2 cellular contexts compared by ENCODE assay signal in genomic region chr22:37298748-37299495, GRCh38.
TF ChIP-seq lines count a peak whose summit lies in the region.

No MANE protein-coding gene starts in this region.

TF ChIP-seq in IMR-90, 13 proteins besides CTCF, POLR2A, EP300 and RAD21:
- TF ChIP-seq RCOR1 (IDR thresholded peaks at IDR 0.05; ENCODE audit: insufficient replicate concordance, low read length) (no peak), MXI1 (IDR thresholded peaks at IDR 0.05; ENCODE audit: borderline replicate concordance, low read depth, low read length) (no peak), CEBPB (IDR thresholded peaks at IDR 0.05; ENCODE audit: low read depth, low read length) (no peak), USF2 (IDR thresholded peaks at IDR 0.05; ENCODE audit: low read depth, low read length) (no peak), NFE2L2 (IDR thresholded peaks at IDR 0.05; ENCODE audit: low read depth, low read length) (no peak), FOS (IDR thresholded peaks at IDR 0.05; ENCODE audit: low read depth, low read length) (no peak), CHD1 (IDR thresholded peaks at IDR 0.05; ENCODE audit: low read depth, low read length) (no peak), MAFK (IDR thresholded peaks at IDR 0.05; ENCODE audit: low read depth, low read length) (no peak), BHLHE40 (IDR thresholded peaks at IDR 0.05; ENCODE audit: low read depth, low read length) (no peak), SMC3 (IDR thresholded peaks at IDR 0.05; ENCODE audit: low read depth, low read length) (no peak), RFX5 (IDR thresholded peaks at IDR 0.05; ENCODE audit: low read depth, low read length) (no peak), MAZ (IDR thresholded peaks at IDR 0.05; ENCODE audit: borderline replicate concordance, low read depth, low read length) (no peak)
- TF ChIP-seq, protein P1, sequence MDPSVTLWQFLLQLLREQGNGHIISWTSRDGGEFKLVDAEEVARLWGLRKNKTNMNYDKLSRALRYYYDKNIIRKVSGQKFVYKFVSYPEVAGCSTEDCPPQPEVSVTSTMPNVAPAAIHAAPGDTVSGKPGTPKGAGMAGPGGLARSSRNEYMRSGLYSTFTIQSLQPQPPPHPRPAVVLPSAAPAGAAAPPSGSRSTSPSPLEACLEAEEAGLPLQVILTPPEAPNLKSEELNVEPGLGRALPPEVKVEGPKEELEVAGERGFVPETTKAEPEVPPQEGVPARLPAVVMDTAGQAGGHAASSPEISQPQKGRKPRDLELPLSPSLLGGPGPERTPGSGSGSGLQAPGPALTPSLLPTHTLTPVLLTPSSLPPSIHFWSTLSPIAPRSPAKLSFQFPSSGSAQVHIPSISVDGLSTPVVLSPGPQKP (IDR thresholded peaks at IDR 0.05; ENCODE audit: borderline replicate concordance, low read depth, low read length) = no peak

TF ChIP-seq in GM12878, 131 proteins besides CTCF, POLR2A, EP300 and RAD21:
- TF ChIP-seq KAT2A (conservative IDR thresholded peaks at IDR 0.05; ENCODE audit: control insufficient read depth, low read depth, low read length) (no peak), CHD1 (IDR thresholded peaks at IDR 0.05; ENCODE audit: low read depth, low read length) (no peak), RB1 (IDR thresholded peaks at IDR 0.05; ENCODE audit: borderline replicate concordance) (no peak), PAX5 (IDR thresholded peaks at IDR 0.05; ENCODE audit: borderline replicate concordance, low read depth, low read length) (no peak), E4F1 (IDR thresholded peaks at IDR 0.05; ENCODE audit: borderline replicate concordance, partially characterized antibody) (no peak), ZNF207 (IDR thresholded peaks at IDR 0.05; ENCODE audit: borderline replicate concordance) (no peak), USF1 (IDR thresholded peaks at IDR 0.05; ENCODE audit: borderline replicate concordance, extremely low read length, insufficient read depth, low read depth, low read length) (no peak), NRF1 (conservative IDR thresholded peaks at IDR 0.05; ENCODE audit: low read depth, low read length) (no peak), MEF2A (IDR thresholded peaks at IDR 0.05; ENCODE audit: insufficient read depth, low read depth, low read length) (no peak), HCFC1 (IDR thresholded peaks at IDR 0.05; ENCODE audit: low read length) (no peak), STAT3 (IDR thresholded peaks at IDR 0.05; ENCODE audit: low read depth, low read length) (no peak), WRNIP1 (IDR thresholded peaks at IDR 0.05; ENCODE audit: borderline replicate concordance, low read depth, low read length) (no peak), FOXK2 (IDR thresholded peaks at IDR 0.05) (no peak), SRF (IDR thresholded peaks at IDR 0.05; ENCODE audit: low read depth in 2 of 2, low read length in 2 of 2) (no peak), MEF2B (IDR thresholded peaks at IDR 0.05; ENCODE audit: partially characterized antibody, poor library complexity, severe bottlenecking) (no peak), CREM (IDR thresholded peaks at IDR 0.05; ENCODE audit: low read depth) (no peak)
- TF ChIP-seq, protein P2, sequence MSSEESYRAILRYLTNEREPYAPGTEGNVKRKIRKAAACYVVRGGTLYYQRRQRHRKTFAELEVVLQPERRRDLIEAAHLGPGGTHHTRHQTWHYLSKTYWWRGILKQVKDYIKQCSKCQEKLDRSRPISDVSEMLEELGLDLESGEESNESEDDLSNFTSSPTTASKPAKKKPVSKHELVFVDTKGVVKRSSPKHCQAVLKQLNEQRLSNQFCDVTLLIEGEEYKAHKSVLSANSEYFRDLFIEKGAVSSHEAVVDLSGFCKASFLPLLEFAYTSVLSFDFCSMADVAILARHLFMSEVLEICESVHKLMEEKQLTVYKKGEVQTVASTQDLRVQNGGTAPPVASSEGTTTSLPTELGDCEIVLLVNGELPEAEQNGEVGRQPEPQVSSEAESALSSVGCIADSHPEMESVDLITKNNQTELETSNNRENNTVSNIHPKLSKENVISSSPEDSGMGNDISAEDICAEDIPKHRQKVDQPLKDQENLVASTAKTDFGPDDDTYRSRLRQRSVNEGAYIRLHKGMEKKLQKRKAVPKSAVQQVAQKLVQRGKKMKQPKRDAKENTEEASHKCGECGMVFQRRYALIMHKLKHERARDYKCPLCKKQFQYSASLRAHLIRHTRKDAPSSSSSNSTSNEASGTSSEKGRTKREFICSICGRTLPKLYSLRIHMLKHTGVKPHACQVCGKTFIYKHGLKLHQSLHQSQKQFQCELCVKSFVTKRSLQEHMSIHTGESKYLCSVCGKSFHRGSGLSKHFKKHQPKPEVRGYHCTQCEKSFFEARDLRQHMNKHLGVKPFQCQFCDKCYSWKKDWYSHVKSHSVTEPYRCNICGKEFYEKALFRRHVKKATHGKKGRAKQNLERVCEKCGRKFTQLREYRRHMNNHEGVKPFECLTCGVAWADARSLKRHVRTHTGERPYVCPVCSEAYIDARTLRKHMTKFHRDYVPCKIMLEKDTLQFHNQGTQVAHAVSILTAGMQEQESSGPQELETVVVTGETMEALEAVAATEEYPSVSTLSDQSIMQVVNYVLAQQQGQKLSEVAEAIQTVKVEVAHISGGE (CRISPR knock-in tag; IDR thresholded peaks at IDR 0.05) = no peak
- TF ChIP-seq, protein P3, sequence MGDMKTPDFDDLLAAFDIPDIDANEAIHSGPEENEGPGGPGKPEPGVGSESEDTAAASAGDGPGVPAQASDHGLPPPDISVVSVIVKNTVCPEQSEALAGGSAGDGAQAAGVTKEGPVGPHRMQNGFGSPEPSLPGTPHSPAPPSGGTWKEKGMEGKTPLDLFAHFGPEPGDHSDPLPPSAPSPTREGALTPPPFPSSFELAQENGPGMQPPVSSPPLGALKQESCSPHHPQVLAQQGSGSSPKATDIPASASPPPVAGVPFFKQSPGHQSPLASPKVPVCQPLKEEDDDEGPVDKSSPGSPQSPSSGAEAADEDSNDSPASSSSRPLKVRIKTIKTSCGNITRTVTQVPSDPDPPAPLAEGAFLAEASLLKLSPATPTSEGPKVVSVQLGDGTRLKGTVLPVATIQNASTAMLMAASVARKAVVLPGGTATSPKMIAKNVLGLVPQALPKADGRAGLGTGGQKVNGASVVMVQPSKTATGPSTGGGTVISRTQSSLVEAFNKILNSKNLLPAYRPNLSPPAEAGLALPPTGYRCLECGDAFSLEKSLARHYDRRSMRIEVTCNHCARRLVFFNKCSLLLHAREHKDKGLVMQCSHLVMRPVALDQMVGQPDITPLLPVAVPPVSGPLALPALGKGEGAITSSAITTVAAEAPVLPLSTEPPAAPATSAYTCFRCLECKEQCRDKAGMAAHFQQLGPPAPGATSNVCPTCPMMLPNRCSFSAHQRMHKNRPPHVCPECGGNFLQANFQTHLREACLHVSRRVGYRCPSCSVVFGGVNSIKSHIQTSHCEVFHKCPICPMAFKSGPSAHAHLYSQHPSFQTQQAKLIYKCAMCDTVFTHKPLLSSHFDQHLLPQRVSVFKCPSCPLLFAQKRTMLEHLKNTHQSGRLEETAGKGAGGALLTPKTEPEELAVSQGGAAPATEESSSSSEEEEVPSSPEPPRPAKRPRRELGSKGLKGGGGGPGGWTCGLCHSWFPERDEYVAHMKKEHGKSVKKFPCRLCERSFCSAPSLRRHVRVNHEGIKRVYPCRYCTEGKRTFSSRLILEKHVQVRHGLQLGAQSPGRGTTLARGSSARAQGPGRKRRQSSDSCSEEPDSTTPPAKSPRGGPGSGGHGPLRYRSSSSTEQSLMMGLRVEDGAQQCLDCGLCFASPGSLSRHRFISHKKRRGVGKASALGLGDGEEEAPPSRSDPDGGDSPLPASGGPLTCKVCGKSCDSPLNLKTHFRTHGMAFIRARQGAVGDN (IDR thresholded peaks at IDR 0.05) = no peak
- TF ChIP-seq, protein P4, sequence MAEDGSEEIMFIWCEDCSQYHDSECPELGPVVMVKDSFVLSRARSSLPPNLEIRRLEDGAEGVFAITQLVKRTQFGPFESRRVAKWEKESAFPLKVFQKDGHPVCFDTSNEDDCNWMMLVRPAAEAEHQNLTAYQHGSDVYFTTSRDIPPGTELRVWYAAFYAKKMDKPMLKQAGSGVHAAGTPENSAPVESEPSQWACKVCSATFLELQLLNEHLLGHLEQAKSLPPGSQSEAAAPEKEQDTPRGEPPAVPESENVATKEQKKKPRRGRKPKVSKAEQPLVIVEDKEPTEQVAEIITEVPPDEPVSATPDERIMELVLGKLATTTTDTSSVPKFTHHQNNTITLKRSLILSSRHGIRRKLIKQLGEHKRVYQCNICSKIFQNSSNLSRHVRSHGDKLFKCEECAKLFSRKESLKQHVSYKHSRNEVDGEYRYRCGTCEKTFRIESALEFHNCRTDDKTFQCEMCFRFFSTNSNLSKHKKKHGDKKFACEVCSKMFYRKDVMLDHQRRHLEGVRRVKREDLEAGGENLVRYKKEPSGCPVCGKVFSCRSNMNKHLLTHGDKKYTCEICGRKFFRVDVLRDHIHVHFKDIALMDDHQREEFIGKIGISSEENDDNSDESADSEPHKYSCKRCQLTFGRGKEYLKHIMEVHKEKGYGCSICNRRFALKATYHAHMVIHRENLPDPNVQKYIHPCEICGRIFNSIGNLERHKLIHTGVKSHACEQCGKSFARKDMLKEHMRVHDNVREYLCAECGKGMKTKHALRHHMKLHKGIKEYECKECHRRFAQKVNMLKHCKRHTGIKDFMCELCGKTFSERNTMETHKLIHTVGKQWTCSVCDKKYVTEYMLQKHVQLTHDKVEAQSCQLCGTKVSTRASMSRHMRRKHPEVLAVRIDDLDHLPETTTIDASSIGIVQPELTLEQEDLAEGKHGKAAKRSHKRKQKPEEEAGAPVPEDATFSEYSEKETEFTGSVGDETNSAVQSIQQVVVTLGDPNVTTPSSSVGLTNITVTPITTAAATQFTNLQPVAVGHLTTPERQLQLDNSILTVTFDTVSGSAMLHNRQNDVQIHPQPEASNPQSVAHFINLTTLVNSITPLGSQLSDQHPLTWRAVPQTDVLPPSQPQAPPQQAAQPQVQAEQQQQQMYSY (CRISPR knock-in tag; IDR thresholded peaks at IDR 0.05) = no peak
- TF ChIP-seq, protein P5, sequence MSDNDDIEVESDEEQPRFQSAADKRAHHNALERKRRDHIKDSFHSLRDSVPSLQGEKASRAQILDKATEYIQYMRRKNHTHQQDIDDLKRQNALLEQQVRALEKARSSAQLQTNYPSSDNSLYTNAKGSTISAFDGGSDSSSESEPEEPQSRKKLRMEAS (IDR thresholded peaks at IDR 0.05; ENCODE audit: low read depth, low read length) = no peak
TF ChIP-seq in GM12878: peak in this region for 0.
